Comparison of ENCODE assay signal across 8 cellular contexts in genomic region chrX:18674788-18675735, GRCh38. TPM values are rescaled to one million over a fixed set of nuclear protein-coding genes. Genes with fewer than 3 reads are reported as not detected.
DNase-seq lines count a peak whose midpoint lies in the region; ATAC-seq and TF ChIP-seq lines count a peak whose summit lies in the region.

No MANE protein-coding gene starts in this region.

- H3K4me3 ChIP-seq in HUES48 (ENCODE audit: low read depth, low read length) (peak overlapping the region; percentile 84), Panc1 (ENCODE audit: low read depth in 2 of 2, low read length in 2 of 2) (peak overlapping the region; percentile 52 to 60), fibroblast of pulmonary artery (replicated peaks; ENCODE audit: low read depth, low read length) (peak overlapping the region; percentile 58)

- peak overlapping the region; percentile 42 for H3K27ac ChIP-seq in HUES48 (ENCODE audit: low read depth, low read length)
- H3K27ac ChIP-seq in Panc1 (ENCODE audit: low read length), result peak overlapping the region; percentile 59

- no peaks in the 10 kb centered on the region for H3K27me3 Mint-ChIP-seq in activated T-helper 17 cell treated with anti-CD3 and anti-CD28 coated beads, Interleukin-2, amount 50 U/mL, for 72 hours
- H3K27me3 Mint-ChIP-seq in natural killer cell treated with Interleukin-12 subunit alpha and Interleukin-12 subunit beta and Interleukin-15 and Interleukin-18, amount 100 ng/mL, for 72 hours, result peaks cover 0 to 7% of the 10 kb centered on the region in 2 donors

- peak overlapping the region; percentile 66 for H3K4me3 Mint-ChIP-seq in activated T-helper 17 cell treated with anti-CD3 and anti-CD28 coated beads, Interleukin-2, amount 50 U/mL, for 72 hours
- H3K4me3 Mint-ChIP-seq in natural killer cell treated with Interleukin-12 subunit alpha and Interleukin-12 subunit beta and Interleukin-15 and Interleukin-18, amount 100 ng/mL, for 72 hours, result peak overlapping the region; percentile 62

- intact Hi-C loops in Panc1 (cut with micrococcal nuclease; ENCODE audit: unreplicated experiment), result no loop called here

- peak overlapping the region; percentile 82 for H3K9ac ChIP-seq in HUES48 (ENCODE audit: low read depth, low read length)

- BruUV-seq in Panc1 (replicated peaks; lab: Mats Ljungman, UMichigan), result no TSS peak

- no peaks in the 10 kb centered on the region for H3K4me1 Mint-ChIP-seq in activated T-helper 17 cell treated with anti-CD3 and anti-CD28 coated beads, Interleukin-2, amount 50 U/mL, for 72 hours
- peaks cover 6 to 11% of the 10 kb centered on the region in 2 donors for H3K4me1 Mint-ChIP-seq in natural killer cell treated with Interleukin-12 subunit alpha and Interleukin-12 subunit beta and Interleukin-15 and Interleukin-18, amount 100 ng/mL, for 72 hours (ENCODE audit: low read depth in 2 of 2)

- H3K9me3 Mint-ChIP-seq in activated T-helper 17 cell treated with anti-CD3 and anti-CD28 coated beads, Interleukin-2, amount 50 U/mL, for 72 hours, result no peaks in the 10 kb centered on the region
- H3K9me3 Mint-ChIP-seq in natural killer cell treated with Interleukin-12 subunit alpha and Interleukin-12 subunit beta and Interleukin-15 and Interleukin-18, amount 100 ng/mL, for 72 hours, result no peaks in the 10 kb centered on the region

- CTCF ChIA-PET in Panc1 (lab: Charles Lee), result no interaction called here

- no peaks in the 10 kb centered on the region for H3K4me1 ChIP-seq in HUES48 (ENCODE audit: control insufficient read depth, insufficient read depth, low read length)
- no peaks in the 10 kb centered on the region for H3K4me1 ChIP-seq in Panc1 (ENCODE audit: control insufficient read depth, insufficient read depth, low read length)

- POLR2A ChIA-PET in Panc1 (lab: Charles Lee), result no interaction called here

- H3K36me3 ChIP-seq in HUES48 (ENCODE audit: control insufficient read depth, insufficient read depth, low read length) (no peaks in the 10 kb centered on the region), Panc1 (ENCODE audit: control insufficient read depth, insufficient read depth, low read length) (no peaks in the 10 kb centered on the region)

- no peaks in the 10 kb centered on the region for H3K27me3 ChIP-seq in HUES48 (ENCODE audit: control insufficient read depth, insufficient read depth, low read length)
- H3K27me3 ChIP-seq in Panc1 (ENCODE audit: control insufficient read depth, insufficient read depth, low read length), result no peaks in the 10 kb centered on the region

- peak overlapping the region; percentile 89 for H3K27ac Mint-ChIP-seq in activated T-helper 17 cell treated with anti-CD3 and anti-CD28 coated beads, Interleukin-2, amount 50 U/mL, for 72 hours
- H3K27ac Mint-ChIP-seq in natural killer cell treated with Interleukin-12 subunit alpha and Interleukin-12 subunit beta and Interleukin-15 and Interleukin-18, amount 100 ng/mL, for 72 hours, result peak overlapping the region; percentile 62 to 83

- H3K36me3 Mint-ChIP-seq in activated T-helper 17 cell treated with anti-CD3 and anti-CD28 coated beads, Interleukin-2, amount 50 U/mL, for 72 hours (ENCODE audit: low read depth), result peaks cover 7% of the 10 kb centered on the region
- no peaks in the 10 kb centered on the region for H3K36me3 Mint-ChIP-seq in natural killer cell treated with Interleukin-12 subunit alpha and Interleukin-12 subunit beta and Interleukin-15 and Interleukin-18, amount 100 ng/mL, for 72 hours

- ATAC-seq in GM21447 (IDR thresholded peaks at IDR 0.05; ENCODE audit: unreplicated experiment), result peak; percentile 74
- ATAC-seq in Panc1, result peak; percentile 90
- peak; percentile 92 for ATAC-seq in activated T-helper 17 cell treated with anti-CD3 and anti-CD28 coated beads, Interleukin-2, amount 50 U/mL, for 72 hours (replicated peaks)
- peak; percentile 92 to 93 for ATAC-seq in natural killer cell treated with Interleukin-12 subunit alpha and Interleukin-12 subunit beta and Interleukin-15 and Interleukin-18, amount 100 ng/mL, for 72 hours

- TF ChIP-seq CTCF in Panc1 (IDR thresholded peaks at IDR 0.05), result no peak
- TF ChIP-seq CTCF in fibroblast of pulmonary artery (IDR thresholded peaks at IDR 0.05; ENCODE audit: low read length, missing control alignments), result no peak

- in situ Hi-C loops in Panc1 (cut with HindIII; ENCODE audit: low pct_unique_long_range_greater_than_20kb, low sequenced_read_pairs), result no loop called here

- peak; percentile 87 for DNase-seq in DMS53 (lab: John Stamatoyannopoulos, UW)
- peak; percentile 39 for DNase-seq in Panc1 (ENCODE audit: low read depth, low spot score)
- peak; percentile 76 for DNase-seq in fibroblast of pulmonary artery (ENCODE audit: low read depth)
- DNase-seq in natural killer cell treated with Interleukin-12 subunit alpha and Interleukin-12 subunit beta and Interleukin-15 and Interleukin-18, amount 100 ng/mL, for 72 hours (ENCODE audit: low spot score), result peak; percentile 81
- DNase-seq in stimulated activated naive CD4-positive, alpha-beta T cell treated with Interleukin-2 at 50 U/mL for 16 hours (lab: John Stamatoyannopoulos, UW), result peak; percentile 63

- H3K9me3 ChIP-seq in HUES48 (ENCODE audit: control insufficient read depth, insufficient read depth, low read length) (peaks cover 8% of the 10 kb centered on the region; the same call in 1 of the 2 replicates), Panc1 (ENCODE audit: control insufficient read depth, insufficient read depth, low read depth, low read length) (no peaks in the 10 kb centered on the region)

RNA-seq across cellular contexts. Expression of gene RS1, which starts 3.2 kb away (rescaled TPM):
- total RNA-seq in Panc1 (2021; ENCODE audit: unreplicated experiment), result not detected
- polyA plus RNA-seq in Panc1 (2012; ENCODE audit: insufficient read length), result not detected
- total RNA-seq in activated T-helper 17 cell treated with anti-CD3 and anti-CD28 coated beads, Interleukin-2, amount 50 U/mL, for 72 hours, result not detected
- not detected for total RNA-seq in natural killer cell treated with Interleukin-12 subunit alpha and Interleukin-12 subunit beta and Interleukin-15 and Interleukin-18, amount 100 ng/mL, for 72 hours

RNA-seq across cellular contexts. Expression of gene PPEF1, which starts 32.4 kb away (rescaled TPM):
- not detected for total RNA-seq in Panc1 (2021; ENCODE audit: unreplicated experiment)
- 0.28 TPM for polyA plus RNA-seq in Panc1 (2012; ENCODE audit: insufficient read length)
- total RNA-seq in activated T-helper 17 cell treated with anti-CD3 and anti-CD28 coated beads, Interleukin-2, amount 50 U/mL, for 72 hours, result under 1 TPM in 1 of 2 donors, not detected in 1; 0.13 TPM
- total RNA-seq in natural killer cell treated with Interleukin-12 subunit alpha and Interleukin-12 subunit beta and Interleukin-15 and Interleukin-18, amount 100 ng/mL, for 72 hours, result not detected

Comparison
In these comparisons a context has a peak if more than half of its experiments do, and no peak if none do; other contexts are left out.
1. Peak in every context shown above with its lines: DNase-seq, ATAC-seq, H3K4me3 ChIP-seq and H3K27ac ChIP-seq.